In the genomic region with DNA sequence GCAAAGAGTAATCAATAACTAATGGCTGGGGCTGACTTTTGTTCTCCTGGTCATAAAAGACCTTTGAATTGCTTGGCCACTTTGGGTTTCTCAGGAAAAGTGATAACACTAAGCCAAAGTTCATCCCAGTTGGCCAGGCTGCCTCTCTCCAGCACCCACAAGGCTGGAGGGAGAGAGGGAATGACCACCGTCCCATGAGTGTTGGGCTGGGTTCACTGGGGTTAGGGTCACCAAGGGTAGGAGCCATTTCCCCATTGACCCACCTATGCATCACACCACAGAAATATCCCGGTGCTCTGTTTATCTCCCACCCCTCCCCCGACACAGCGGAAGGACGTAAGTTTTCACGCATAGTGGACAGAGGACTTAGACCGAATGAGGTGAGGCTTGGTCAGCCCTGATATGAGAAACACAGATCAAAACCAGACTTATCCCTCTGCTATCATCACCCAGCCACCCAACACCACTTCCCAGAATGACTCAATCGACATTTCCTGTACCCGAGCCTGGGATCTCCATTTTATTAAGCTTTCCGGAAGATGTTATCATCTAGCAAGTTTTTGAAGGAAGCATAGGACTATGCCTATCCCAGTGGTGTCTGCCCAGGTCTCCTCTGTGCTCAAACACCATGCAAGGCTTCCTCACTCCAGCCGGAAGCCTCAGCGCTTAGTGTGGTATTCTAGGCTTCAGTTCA, we compare ENCODE assay signal across 1 cellular context.
TF ChIP-seq lines count a peak whose summit lies in the region.

No MANE protein-coding gene starts in this region.

TF ChIP-seq in K562, 482 proteins besides CTCF, POLR2A, EP300 and RAD21 (continued from another document and continues in another):
- TF ChIP-seq, protein P1, sequence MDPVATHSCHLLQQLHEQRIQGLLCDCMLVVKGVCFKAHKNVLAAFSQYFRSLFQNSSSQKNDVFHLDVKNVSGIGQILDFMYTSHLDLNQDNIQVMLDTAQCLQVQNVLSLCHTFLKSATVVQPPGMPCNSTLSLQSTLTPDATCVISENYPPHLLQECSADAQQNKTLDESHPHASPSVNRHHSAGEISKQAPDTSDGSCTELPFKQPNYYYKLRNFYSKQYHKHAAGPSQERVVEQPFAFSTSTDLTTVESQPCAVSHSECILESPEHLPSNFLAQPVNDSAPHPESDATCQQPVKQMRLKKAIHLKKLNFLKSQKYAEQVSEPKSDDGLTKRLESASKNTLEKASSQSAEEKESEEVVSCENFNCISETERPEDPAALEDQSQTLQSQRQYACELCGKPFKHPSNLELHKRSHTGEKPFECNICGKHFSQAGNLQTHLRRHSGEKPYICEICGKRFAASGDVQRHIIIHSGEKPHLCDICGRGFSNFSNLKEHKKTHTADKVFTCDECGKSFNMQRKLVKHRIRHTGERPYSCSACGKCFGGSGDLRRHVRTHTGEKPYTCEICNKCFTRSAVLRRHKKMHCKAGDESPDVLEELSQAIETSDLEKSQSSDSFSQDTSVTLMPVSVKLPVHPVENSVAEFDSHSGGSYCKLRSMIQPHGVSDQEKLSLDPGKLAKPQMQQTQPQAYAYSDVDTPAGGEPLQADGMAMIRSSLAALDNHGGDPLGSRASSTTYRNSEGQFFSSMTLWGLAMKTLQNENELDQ (CRISPR knock-in tag; IDR thresholded peaks at IDR 0.05; ENCODE audit: borderline replicate concordance), result no peak
- TF ChIP-seq DNMT1 (IDR thresholded peaks at IDR 0.05), result no peak
- TF ChIP-seq CC2D1A (IDR thresholded peaks at IDR 0.05), result peak; percentile 75; the same call in 1 of the 2 replicates
- TF ChIP-seq ETV6 (IDR thresholded peaks at IDR 0.05; ENCODE audit: borderline replicate concordance in 1 of 2, low read depth in 2 of 2, low read length in 1 of 2), result peak; percentile 91 to 97
- no peak for TF ChIP-seq ETV6 (CRISPR knock-in tag; IDR thresholded peaks at IDR 0.05; ENCODE audit: borderline replicate concordance)
- no peak for TF ChIP-seq BRF1 (IDR thresholded peaks at IDR 0.05; ENCODE audit: borderline replicate concordance, extremely low read depth, insufficient read length)
- no peak for TF ChIP-seq BRD4 (IDR thresholded peaks at IDR 0.05)
- no peak for TF ChIP-seq BDP1 (IDR thresholded peaks at IDR 0.05; ENCODE audit: insufficient read depth, insufficient read length)
- TF ChIP-seq, protein P2, sequence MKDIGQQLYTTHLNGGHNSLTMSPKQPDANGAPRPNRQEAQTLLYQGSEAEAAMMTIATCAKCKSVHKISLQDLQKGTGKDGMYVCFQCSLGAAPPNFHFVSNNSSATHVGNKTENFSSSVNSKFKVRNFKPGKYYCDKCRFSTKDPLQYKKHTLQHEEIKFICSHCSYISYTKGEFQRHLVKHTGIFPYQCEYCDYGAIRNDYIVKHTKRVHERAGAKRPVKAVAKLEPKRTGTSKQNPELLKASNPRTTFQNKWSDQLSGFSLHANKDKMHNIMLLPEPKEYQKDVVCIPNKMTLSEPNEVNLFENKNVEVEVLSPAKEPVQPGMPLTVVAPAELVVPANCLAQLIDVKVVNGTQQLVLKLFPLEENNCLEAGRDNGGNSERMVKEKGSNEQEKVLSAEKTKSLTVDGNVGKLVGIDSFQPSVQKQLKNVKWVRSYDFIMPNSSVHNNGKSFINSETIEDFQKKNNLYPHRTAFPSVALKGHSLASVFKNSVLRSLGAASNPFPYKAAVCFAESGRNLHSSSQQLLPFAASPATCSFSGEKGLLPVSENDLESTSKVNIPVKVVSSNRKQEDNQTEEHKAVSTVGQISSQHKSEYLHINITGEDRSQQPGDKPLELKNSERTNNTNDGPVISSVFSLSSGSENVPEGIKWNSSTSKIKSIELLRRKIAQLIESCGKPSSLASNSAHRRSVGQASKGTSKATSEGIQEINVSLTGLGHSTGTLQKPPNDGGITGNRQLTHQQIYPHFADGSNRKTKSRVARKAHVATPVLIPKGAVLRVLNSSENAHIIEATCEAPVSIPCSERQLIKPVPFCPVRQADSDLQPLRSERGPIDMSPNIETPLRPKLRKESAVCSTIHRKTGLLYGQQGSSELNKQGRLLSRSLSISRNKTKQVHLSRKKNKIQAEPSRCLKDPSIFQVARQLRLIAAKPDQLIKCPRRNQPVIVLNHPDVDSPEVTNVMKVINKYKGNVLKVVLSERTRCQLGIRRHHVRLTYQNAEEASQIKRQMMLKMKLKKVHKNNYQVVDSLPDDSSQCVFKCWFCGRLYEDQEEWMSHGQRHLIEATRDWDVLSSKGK (CRISPR knock-in tag; IDR thresholded peaks at IDR 0.05), result no peak
- TF ChIP-seq, protein P3, sequence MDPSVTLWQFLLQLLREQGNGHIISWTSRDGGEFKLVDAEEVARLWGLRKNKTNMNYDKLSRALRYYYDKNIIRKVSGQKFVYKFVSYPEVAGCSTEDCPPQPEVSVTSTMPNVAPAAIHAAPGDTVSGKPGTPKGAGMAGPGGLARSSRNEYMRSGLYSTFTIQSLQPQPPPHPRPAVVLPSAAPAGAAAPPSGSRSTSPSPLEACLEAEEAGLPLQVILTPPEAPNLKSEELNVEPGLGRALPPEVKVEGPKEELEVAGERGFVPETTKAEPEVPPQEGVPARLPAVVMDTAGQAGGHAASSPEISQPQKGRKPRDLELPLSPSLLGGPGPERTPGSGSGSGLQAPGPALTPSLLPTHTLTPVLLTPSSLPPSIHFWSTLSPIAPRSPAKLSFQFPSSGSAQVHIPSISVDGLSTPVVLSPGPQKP (CRISPR knock-in tag; IDR thresholded peaks at IDR 0.05), result no peak
- no peak for TF ChIP-seq PURB (CRISPR knock-in tag; IDR thresholded peaks at IDR 0.05; ENCODE audit: low read depth)
- TF ChIP-seq, protein P4, sequence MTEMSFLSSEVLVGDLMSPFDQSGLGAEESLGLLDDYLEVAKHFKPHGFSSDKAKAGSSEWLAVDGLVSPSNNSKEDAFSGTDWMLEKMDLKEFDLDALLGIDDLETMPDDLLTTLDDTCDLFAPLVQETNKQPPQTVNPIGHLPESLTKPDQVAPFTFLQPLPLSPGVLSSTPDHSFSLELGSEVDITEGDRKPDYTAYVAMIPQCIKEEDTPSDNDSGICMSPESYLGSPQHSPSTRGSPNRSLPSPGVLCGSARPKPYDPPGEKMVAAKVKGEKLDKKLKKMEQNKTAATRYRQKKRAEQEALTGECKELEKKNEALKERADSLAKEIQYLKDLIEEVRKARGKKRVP (CRISPR knock-in tag; IDR thresholded peaks at IDR 0.05), result no peak
- peak; percentile 42; the same call in 1 of the 2 replicates for TF ChIP-seq BCOR (IDR thresholded peaks at IDR 0.05)
- TF ChIP-seq MEIS2 (IDR thresholded peaks at IDR 0.05; ENCODE audit: partially characterized antibody), result peak; percentile 70
- TF ChIP-seq POLR2G (IDR thresholded peaks at IDR 0.05; ENCODE audit: low read depth, low read length), result no peak
- no peak for TF ChIP-seq ZNF274 (IDR thresholded peaks at IDR 0.05; ENCODE audit: borderline replicate concordance, low read depth, low read length)
- TF ChIP-seq, protein P5, sequence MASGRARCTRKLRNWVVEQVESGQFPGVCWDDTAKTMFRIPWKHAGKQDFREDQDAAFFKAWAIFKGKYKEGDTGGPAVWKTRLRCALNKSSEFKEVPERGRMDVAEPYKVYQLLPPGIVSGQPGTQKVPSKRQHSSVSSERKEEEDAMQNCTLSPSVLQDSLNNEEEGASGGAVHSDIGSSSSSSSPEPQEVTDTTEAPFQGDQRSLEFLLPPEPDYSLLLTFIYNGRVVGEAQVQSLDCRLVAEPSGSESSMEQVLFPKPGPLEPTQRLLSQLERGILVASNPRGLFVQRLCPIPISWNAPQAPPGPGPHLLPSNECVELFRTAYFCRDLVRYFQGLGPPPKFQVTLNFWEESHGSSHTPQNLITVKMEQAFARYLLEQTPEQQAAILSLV (tag; IDR thresholded peaks at IDR 0.05), result no peak
- TF ChIP-seq FOS (IDR thresholded peaks at IDR 0.05; ENCODE audit: extremely low read depth, insufficient read length), result peak; percentile 15
- TF ChIP-seq SMARCA5 (IDR thresholded peaks at IDR 0.05), result no peak
- TF ChIP-seq ZNF197 (CRISPR knock-in tag; IDR thresholded peaks at IDR 0.05; ENCODE audit: low read depth), result peak; percentile 57; the same call in 1 of the 2 replicates
- no peak for TF ChIP-seq ZC3H4 (CRISPR knock-in tag; IDR thresholded peaks at IDR 0.05; ENCODE audit: borderline replicate concordance)
- no peak for TF ChIP-seq FUS (optimal IDR thresholded peaks at IDR 0.05; ENCODE audit: low read depth, low read length)
- no peak for TF ChIP-seq TCFL5 (CRISPR knock-in tag; conservative IDR thresholded peaks at IDR 0.05)
- no peak for TF ChIP-seq TARDBP (IDR thresholded peaks at IDR 0.05)
- TF ChIP-seq, protein P6, sequence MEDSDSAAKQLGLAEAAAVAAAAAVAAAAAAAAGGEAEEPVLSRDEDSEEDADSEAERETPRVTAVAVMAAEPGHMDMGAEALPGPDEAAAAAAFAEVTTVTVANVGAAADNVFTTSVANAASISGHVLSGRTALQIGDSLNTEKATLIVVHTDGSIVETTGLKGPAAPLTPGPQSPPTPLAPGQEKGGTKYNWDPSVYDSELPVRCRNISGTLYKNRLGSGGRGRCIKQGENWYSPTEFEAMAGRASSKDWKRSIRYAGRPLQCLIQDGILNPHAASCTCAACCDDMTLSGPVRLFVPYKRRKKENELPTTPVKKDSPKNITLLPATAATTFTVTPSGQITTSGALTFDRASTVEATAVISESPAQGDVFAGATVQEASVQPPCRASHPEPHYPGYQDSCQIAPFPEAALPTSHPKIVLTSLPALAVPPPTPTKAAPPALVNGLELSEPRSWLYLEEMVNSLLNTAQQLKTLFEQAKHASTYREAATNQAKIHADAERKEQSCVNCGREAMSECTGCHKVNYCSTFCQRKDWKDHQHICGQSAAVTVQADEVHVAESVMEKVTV (CRISPR knock-in tag; IDR thresholded peaks at IDR 0.05), result no peak
- no peak for TF ChIP-seq HDAC6 (IDR thresholded peaks at IDR 0.05; ENCODE audit: low read depth, low read length)
- TF ChIP-seq DMBX1 (CRISPR knock-in tag; IDR thresholded peaks at IDR 0.05; ENCODE audit: borderline replicate concordance), result 0 out of 2 replicates have a peak, but pooled peaks have one; percentile 19
- TF ChIP-seq, protein P7, sequence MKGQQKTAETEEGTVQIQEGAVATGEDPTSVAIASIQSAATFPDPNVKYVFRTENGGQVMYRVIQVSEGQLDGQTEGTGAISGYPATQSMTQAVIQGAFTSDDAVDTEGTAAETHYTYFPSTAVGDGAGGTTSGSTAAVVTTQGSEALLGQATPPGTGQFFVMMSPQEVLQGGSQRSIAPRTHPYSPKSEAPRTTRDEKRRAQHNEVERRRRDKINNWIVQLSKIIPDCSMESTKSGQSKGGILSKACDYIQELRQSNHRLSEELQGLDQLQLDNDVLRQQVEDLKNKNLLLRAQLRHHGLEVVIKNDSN (CRISPR knock-in tag; IDR thresholded peaks at IDR 0.05), result no peak
- no peak for TF ChIP-seq ARID2 (IDR thresholded peaks at IDR 0.05)
- peak; percentile 79 for TF ChIP-seq NFIC (IDR thresholded peaks at IDR 0.05)
- peak; percentile 69; the same call in 1 of the 2 replicates for TF ChIP-seq POLR2AphosphoS5 (IDR thresholded peaks at IDR 0.05; ENCODE audit: control insufficient read depth, insufficient read depth, low read depth, low read length)
- TF ChIP-seq ZNF76 (CRISPR knock-in tag; IDR thresholded peaks at IDR 0.05; ENCODE audit: borderline replicate concordance), result no peak
- peak; percentile 86 for TF ChIP-seq ZNF584 (CRISPR knock-in tag; IDR thresholded peaks at IDR 0.05; ENCODE audit: low read depth)
- TF ChIP-seq, protein P8, sequence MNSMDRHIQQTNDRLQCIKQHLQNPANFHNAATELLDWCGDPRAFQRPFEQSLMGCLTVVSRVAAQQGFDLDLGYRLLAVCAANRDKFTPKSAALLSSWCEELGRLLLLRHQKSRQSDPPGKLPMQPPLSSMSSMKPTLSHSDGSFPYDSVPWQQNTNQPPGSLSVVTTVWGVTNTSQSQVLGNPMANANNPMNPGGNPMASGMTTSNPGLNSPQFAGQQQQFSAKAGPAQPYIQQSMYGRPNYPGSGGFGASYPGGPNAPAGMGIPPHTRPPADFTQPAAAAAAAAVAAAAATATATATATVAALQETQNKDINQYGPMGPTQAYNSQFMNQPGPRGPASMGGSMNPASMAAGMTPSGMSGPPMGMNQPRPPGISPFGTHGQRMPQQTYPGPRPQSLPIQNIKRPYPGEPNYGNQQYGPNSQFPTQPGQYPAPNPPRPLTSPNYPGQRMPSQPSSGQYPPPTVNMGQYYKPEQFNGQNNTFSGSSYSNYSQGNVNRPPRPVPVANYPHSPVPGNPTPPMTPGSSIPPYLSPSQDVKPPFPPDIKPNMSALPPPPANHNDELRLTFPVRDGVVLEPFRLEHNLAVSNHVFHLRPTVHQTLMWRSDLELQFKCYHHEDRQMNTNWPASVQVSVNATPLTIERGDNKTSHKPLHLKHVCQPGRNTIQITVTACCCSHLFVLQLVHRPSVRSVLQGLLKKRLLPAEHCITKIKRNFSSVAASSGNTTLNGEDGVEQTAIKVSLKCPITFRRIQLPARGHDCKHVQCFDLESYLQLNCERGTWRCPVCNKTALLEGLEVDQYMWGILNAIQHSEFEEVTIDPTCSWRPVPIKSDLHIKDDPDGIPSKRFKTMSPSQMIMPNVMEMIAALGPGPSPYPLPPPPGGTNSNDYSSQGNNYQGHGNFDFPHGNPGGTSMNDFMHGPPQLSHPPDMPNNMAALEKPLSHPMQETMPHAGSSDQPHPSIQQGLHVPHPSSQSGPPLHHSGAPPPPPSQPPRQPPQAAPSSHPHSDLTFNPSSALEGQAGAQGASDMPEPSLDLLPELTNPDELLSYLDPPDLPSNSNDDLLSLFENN (IDR thresholded peaks at IDR 0.05; ENCODE audit: low read depth in 2 of 2, low read length in 2 of 2), result peak in 1 of 2 experiments; percentile 77; a peak in 2 of 4 replicates
- TF ChIP-seq NR3C1 (CRISPR knock-in tag; IDR thresholded peaks at IDR 0.05), result no peak
- TF ChIP-seq NR2C2 (CRISPR knock-in tag; IDR thresholded peaks at IDR 0.05), result no peak
- TF ChIP-seq NR2C2 (tag; IDR thresholded peaks at IDR 0.05), result peak; percentile 68
- peak; percentile 55 for TF ChIP-seq RBBP5 (IDR thresholded peaks at IDR 0.05; ENCODE audit: borderline replicate concordance, insufficient read depth, low read length, poor library complexity, severe bottlenecking)
- no peak for TF ChIP-seq C11orf30 (IDR thresholded peaks at IDR 0.05; ENCODE audit: low read depth)
